ENCODE assay signal across 27 cellular contexts in genomic region chr6:162998777-162999176, GRCh38.
"Had no signal": no experiment of that assay in that cellular context is flagged by ENCODE, and none has a peak within 500 bp of the region (broad histone marks: within the 10 kb centered on the region; RNA-seq: fewer than 3 reads in every experiment).

No MANE protein-coding gene starts in this region.

- DNase-seq: stimulated activated CD4-positive, alpha-beta T cell treated with anti-CD3 and anti-CD28 coated beads, Interleukin-2, amount 100 ng/mL, for 48 hours; stimulated activated CD4-positive, alpha-beta T cell treated with anti-CD3 and anti-CD28 coated beads, Interleukin-4, amount 100 ng/mL, for 1 hour; stimulated activated CD4-positive, alpha-beta T cell treated with anti-CD3 and anti-CD28 coated beads, Interleukin-4, amount 100 ng/mL, for 24 hours; stimulated activated CD4-positive, alpha-beta T cell treated with anti-CD3 and anti-CD28 coated beads, Interleukin-4, amount 100 ng/mL, for 4 hours; stimulated activated CD8-positive, alpha-beta memory T cell treated with anti-CD3 and anti-CD28 coated beads, Interleukin-4, amount 100 ng/mL, for 48 hours; stimulated activated naive B cell treated with anti-CD40 and anti-IgM and Interleukin-4, amounts not matched to agents 10 μg/mL and 1 μg/mL and 100 μg/mL, for 72 hours; stimulated activated naive CD4-positive, alpha-beta T cell; stimulated activated naive CD4-positive, alpha-beta T cell treated with Interleukin-2 at 50 U/mL for 16 hours; stimulated activated naive CD8-positive, alpha-beta T cell treated with anti-CD3 and anti-CD28 coated beads, Interleukin-15, amount 100 ng/mL, for 72 hours; stimulated activated naive CD8-positive, alpha-beta T cell treated with anti-CD3 and anti-CD28 coated beads, Interleukin-15, Interleukin-2, amounts not matched to agents 100 U/mL and 50 U/mL, for 24 hours; stomach; substantia nigra; testis; thyroid gland; tibial artery; transverse colon; trophoblast cell; upper lobe of left lung; upper lobe of right lung; uterus had no signal

- H3K27me3 ChIP-seq: stomach, suprapubic skin, testis, thyroid gland, tibial artery, tibial nerve, transverse colon, upper lobe of left lung, upper lobe of right lung, uterus, vagina had no signal

- H3K4me3 ChIP-seq: stomach, suprapubic skin, testis, thoracic aorta, thyroid gland, tibial artery, tibial nerve, transverse colon, upper lobe of left lung, upper lobe of right lung, uterus, vagina had no signal

- H3K27ac ChIP-seq: stomach, suprapubic skin, testis, thoracic aorta, thyroid gland, tibial artery, tibial nerve, transverse colon, upper lobe of left lung, upper lobe of right lung, uterus, vagina had no signal

- FAIRE-seq: urothelium cell line had no signal

- ATAC-seq: stimulated activated effector memory CD8-positive, alpha-beta T cell treated with anti-CD3 and anti-CD28 coated beads, Interleukin-12 subunit alpha, Interleukin-12 subunit beta, amount 100 ng/mL, for 72 hours; stimulated activated memory B cell treated with anti-CD40 and anti-IgM and Interleukin-4, amounts not matched to agents 10 μg/mL and 1 μg/mL and 100 μg/mL, for 72 hours; stimulated activated naive B cell treated with anti-CD40 and anti-IgM and Interleukin-4, amounts not matched to agents 10 μg/mL and 1 μg/mL and 100 μg/mL, for 72 hours; stimulated activated naive CD8-positive, alpha-beta T cell treated with anti-CD3 and anti-CD28 coated beads, Interleukin-15, amount 100 ng/mL, for 72 hours; stimulated activated naive CD8-positive, alpha-beta T cell treated with anti-CD3 and anti-CD28 coated beads, Interleukin-15, Interleukin-2, amounts not matched to agents 100 U/mL and 50 U/mL, for 24 hours; upper lobe of right lung had no signal

- H3K4me1 ChIP-seq: stomach, suprapubic skin, testis, thyroid gland, tibial artery, tibial nerve, transverse colon, upper lobe of left lung, upper lobe of right lung, uterus, vagina had no signal

- H3K9me3 ChIP-seq: suprapubic skin, testis, thoracic aorta, thyroid gland, tibial artery, tibial nerve, transverse colon, upper lobe of left lung, upper lobe of right lung, uterus, vagina had no signal

- H3K36me3 ChIP-seq: stomach, suprapubic skin, thoracic aorta, thyroid gland, tibial artery, tibial nerve, transverse colon, upper lobe of left lung, upper lobe of right lung, uterus, vagina had no signal
